Comparison of ENCODE assay signal across 15 cellular contexts in genomic region chr17:58969156-58969555, GRCh38.
DNase-seq lines count a peak whose midpoint lies in the region; ATAC-seq, FAIRE-seq and TF ChIP-seq lines count a peak whose summit lies in the region.
"Had no signal": no experiment of that assay in that cellular context is flagged by ENCODE, and none has a peak within 500 bp of the region (broad histone marks: within the 10 kb centered on the region; RNA-seq: fewer than 3 reads in every experiment).

No MANE protein-coding gene starts in this region.

- H3K9me3 Mint-ChIP-seq in neural progenitor cell = no peaks in the 10 kb centered on the region
- no peaks in the 10 kb centered on the region for H3K9me3 Mint-ChIP-seq in CD8-positive, alpha-beta T cell
- H3K9me3 Mint-ChIP-seq: activated naive CD4-positive, alpha-beta T cell treated with anti-CD3 and anti-CD28 coated beads, Interleukin-2, amount 50 U/mL, for 24 hours; CD4-positive, alpha-beta T cell; immature natural killer cell; naive thymus-derived CD8-positive, alpha-beta T cell had no signal

- peaks cover 2% of the 10 kb centered on the region for H3K36me3 Mint-ChIP-seq in neural progenitor cell
- no peaks in the 10 kb centered on the region for H3K36me3 Mint-ChIP-seq in CD8-positive, alpha-beta T cell
- H3K36me3 Mint-ChIP-seq: activated CD8-positive, alpha-beta memory T cell treated with anti-CD3 and anti-CD28 coated beads, Interleukin-2, amount 10 ng/mL, durations not matched to agents 7 days and 5 days had no signal

- H3K9me3 ChIP-seq in neural progenitor cell (ENCODE audit: low read depth) (no peaks in the 10 kb centered on the region), WERI-Rb-1 (ENCODE audit: severe bottlenecking) (no peaks in the 10 kb centered on the region)
- no peaks in the 10 kb centered on the region for H3K9me3 ChIP-seq in CD8-positive, alpha-beta T cell (ENCODE audit: low read length)
- H3K9me3 ChIP-seq: colonic mucosa had no signal

- DNase-seq in GM12892 (ENCODE audit: insufficient read length) = no peak
- peak; percentile 75 for DNase-seq in NCI-H187 treated with DMSO at 0.1 percent for 48 hours (lab: John Stamatoyannopoulos, UW)
- no peak for DNase-seq in neural progenitor cell (ENCODE audit: low spot score)
- DNase-seq in putamen (ENCODE audit: low spot score) = no peak
- DNase-seq in CD8-positive, alpha-beta T cell = no peak
- DNase-seq in superior temporal gyrus (ENCODE audit: extremely low spot score) = no peak
- no peak for DNase-seq in WERI-Rb-1
- DNase-seq: CD4-positive, alpha-beta T cell; colonic mucosa; NCI-H1048 had no signal

- no peak overlapping the region for H3K4me2 ChIP-seq in neural progenitor cell

- TF ChIP-seq POLR2A in GM12892 (IDR thresholded peaks at IDR 0.05; ENCODE audit: low read depth, low read length) = no peak

- POLR2A ChIA-PET in CD8-positive, alpha-beta T cell (lab: Charles Lee) = no interaction called here

- H3K4me1 Mint-ChIP-seq in neural progenitor cell = peaks cover 36% of the 10 kb centered on the region
- peaks cover 9% of the 10 kb centered on the region for H3K4me1 Mint-ChIP-seq in CD8-positive, alpha-beta T cell (ENCODE audit: low read depth)

- H3K27ac Mint-ChIP-seq in neural progenitor cell = peak overlapping the region; percentile 72
- no peak overlapping the region for H3K27ac Mint-ChIP-seq in CD8-positive, alpha-beta T cell
- H3K27ac Mint-ChIP-seq: activated CD8-positive, alpha-beta memory T cell treated with anti-CD3 and anti-CD28 coated beads, Interleukin-2, amount 10 ng/mL, durations not matched to agents 7 days and 5 days; activated naive CD4-positive, alpha-beta T cell treated with anti-CD3 and anti-CD28 coated beads, Interleukin-2, amount 50 U/mL, for 24 hours; CD4-positive, alpha-beta T cell; immature natural killer cell had no signal

- intact Hi-C loops in CD8-positive, alpha-beta T cell (cut with DNase I, micrococcal nuclease) = no loop called here

- CTCF ChIA-PET in CD8-positive, alpha-beta T cell (lab: Charles Lee) = interaction anchor here (0.8 kb wide), 1 partner anchor 381 kb away, joined by 3 read pairs; no protein-coding TSS in a partner anchor

- no peaks in the 10 kb centered on the region for H3K79me2 ChIP-seq in neural progenitor cell (ENCODE audit: low read depth)

- no peak overlapping the region for H3K4me3 Mint-ChIP-seq in neural progenitor cell
- H3K4me3 Mint-ChIP-seq in CD8-positive, alpha-beta T cell = no peak overlapping the region
- H3K4me3 Mint-ChIP-seq: activated CD8-positive, alpha-beta memory T cell treated with anti-CD3 and anti-CD28 coated beads, Interleukin-2, amount 10 ng/mL, durations not matched to agents 7 days and 5 days; activated naive CD4-positive, alpha-beta T cell treated with anti-CD3 and anti-CD28 coated beads, Interleukin-2, amount 50 U/mL, for 24 hours; CD4-positive, alpha-beta T cell; immature natural killer cell had no signal

- no peak for TF ChIP-seq CTCF in neural progenitor cell (IDR thresholded peaks at IDR 0.05)
- no peak for TF ChIP-seq CTCF in CD8-positive, alpha-beta T cell (IDR thresholded peaks at IDR 0.05)
- no peak for TF ChIP-seq CTCF in WERI-Rb-1 (IDR thresholded peaks at IDR 0.05; ENCODE audit: low read depth, low read length)

- H4K20me1 ChIP-seq in neural progenitor cell (ENCODE audit: low read depth) = no peaks in the 10 kb centered on the region

- no peaks in the 10 kb centered on the region for H3K27me3 Mint-ChIP-seq in neural progenitor cell (ENCODE audit: insufficient read depth, low read depth)
- no peaks in the 10 kb centered on the region for H3K27me3 Mint-ChIP-seq in CD8-positive, alpha-beta T cell (ENCODE audit: low read depth)
- H3K27me3 Mint-ChIP-seq: activated naive CD4-positive, alpha-beta T cell treated with anti-CD3 and anti-CD28 coated beads, Interleukin-2, amount 50 U/mL, for 24 hours; CD4-positive, alpha-beta T cell; naive thymus-derived CD8-positive, alpha-beta T cell had no signal

- peak; percentile 61 for FAIRE-seq in GM12892 (lab: Jason Lieb, UNC)

- peaks cover 4% of the 10 kb centered on the region for H3F3A ChIP-seq in neural progenitor cell (ENCODE audit: low read depth)

- no peak overlapping the region for H3K9ac ChIP-seq in neural progenitor cell

- no peaks in the 10 kb centered on the region for H3K27me3 ChIP-seq in neural progenitor cell
- H3K27me3 ChIP-seq in CD8-positive, alpha-beta T cell (ENCODE audit: insufficient read depth, low read length) = no peaks in the 10 kb centered on the region
- no peaks in the 10 kb centered on the region for H3K27me3 ChIP-seq in WERI-Rb-1 (ENCODE audit: insufficient read depth, low read depth, severe bottlenecking)
- H3K27me3 ChIP-seq: colonic mucosa had no signal

- no peaks in the 10 kb centered on the region for H3K36me3 ChIP-seq in neural progenitor cell
- no peaks in the 10 kb centered on the region for H3K36me3 ChIP-seq in CD8-positive, alpha-beta T cell (ENCODE audit: insufficient read depth, low read length)
- peaks cover 19% of the 10 kb centered on the region for H3K36me3 ChIP-seq in WERI-Rb-1
- H3K36me3 ChIP-seq: colonic mucosa had no signal

- peak; percentile 56; the same call in 2 of the 3 replicates for ATAC-seq in SK-N-SH treated with all-trans-retinoic acid at 6 μM for 48 hours
- no peak for ATAC-seq in CD8-positive, alpha-beta T cell

- H3K4me3 ChIP-seq in neural progenitor cell (no peak overlapping the region), WERI-Rb-1 (ENCODE audit: low read depth, low read length) (no peak overlapping the region)
- H3K4me3 ChIP-seq in CD8-positive, alpha-beta T cell (ENCODE audit: low read depth, low read length) = no peak overlapping the region
- H3K4me3 ChIP-seq: colonic mucosa had no signal

- no peak overlapping the region for H2AFZ ChIP-seq in neural progenitor cell (replicated peaks)

- H3K27ac ChIP-seq in neural progenitor cell (no peak overlapping the region), WERI-Rb-1 (no peak overlapping the region)
- H3K27ac ChIP-seq in CD8-positive, alpha-beta T cell (ENCODE audit: low read depth, low read length) = no peak overlapping the region
- H3K27ac ChIP-seq: colonic mucosa had no signal

- H3K4me1 ChIP-seq in neural progenitor cell = peaks cover 34% of the 10 kb centered on the region
- H3K4me1 ChIP-seq in CD8-positive, alpha-beta T cell (ENCODE audit: insufficient read depth, low read length) = no peaks in the 10 kb centered on the region
- H3K4me1 ChIP-seq: colonic mucosa had no signal

TF ChIP-seq in SK-N-SH treated with all-trans-retinoic acid at 6 μM for 48 hours, 23 proteins besides CTCF, POLR2A, EP300 and RAD21:
- TF ChIP-seq ZFP3 (CRISPR knock-in tag; IDR thresholded peaks at IDR 0.05) = no peak
- TF ChIP-seq CSDC2 (CRISPR knock-in tag; IDR thresholded peaks at IDR 0.05) = no peak
- TF ChIP-seq TCF4 (CRISPR knock-in tag; IDR thresholded peaks at IDR 0.05; ENCODE audit: borderline replicate concordance) = no peak
- no peak for TF ChIP-seq SNAI2 (CRISPR knock-in tag; IDR thresholded peaks at IDR 0.05)
- no peak for TF ChIP-seq GLIS3 (CRISPR knock-in tag; IDR thresholded peaks at IDR 0.05)
- TF ChIP-seq OSR1 (CRISPR knock-in tag; IDR thresholded peaks at IDR 0.05) = no peak
- TF ChIP-seq POU6F1 (CRISPR knock-in tag; IDR thresholded peaks at IDR 0.05; ENCODE audit: borderline replicate concordance, low read depth) = no peak
- TF ChIP-seq ARNTL (CRISPR knock-in tag; IDR thresholded peaks at IDR 0.05; ENCODE audit: borderline replicate concordance, low read depth) = no peak
- no peak for TF ChIP-seq ISL1 (CRISPR knock-in tag; IDR thresholded peaks at IDR 0.05)
